ENCODE assay signal across 38 cellular contexts in the genomic region with DNA sequence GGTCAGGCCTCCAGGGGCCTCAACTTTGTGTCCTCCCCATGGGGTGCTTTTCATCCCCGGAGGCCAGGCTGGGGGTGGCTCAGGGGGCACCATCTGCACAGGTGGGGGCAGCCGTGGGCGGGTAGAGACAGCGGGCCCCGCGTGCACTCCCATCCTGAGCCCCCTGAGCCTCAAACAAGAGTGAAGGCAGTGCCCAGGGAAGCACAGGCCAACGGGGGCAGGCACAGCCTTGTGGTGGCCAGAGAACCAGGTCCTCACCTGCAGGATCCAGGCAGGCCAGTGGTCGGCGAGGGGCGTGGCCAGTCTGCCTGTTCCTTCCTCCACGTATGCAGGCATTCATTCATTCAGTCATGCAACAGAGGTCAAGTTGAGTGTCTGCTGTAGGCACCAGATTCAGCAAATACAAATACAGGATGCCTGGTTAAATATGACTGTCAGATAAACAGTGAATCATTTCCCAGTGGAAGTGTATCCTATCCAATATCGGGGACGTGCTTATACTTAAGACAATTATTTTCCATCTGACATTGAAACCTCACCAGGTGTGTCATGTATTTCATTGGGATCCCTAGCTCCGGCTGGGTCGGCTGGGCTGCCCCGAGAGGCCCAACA. TPM values are rescaled to one million over a fixed set of nuclear protein-coding genes. Genes with fewer than 3 reads are reported as not detected.
"Had no signal": no experiment of that assay in that cellular context is flagged by ENCODE, and none has a peak within 500 bp of the region (broad histone marks: within the 10 kb centered on the region; RNA-seq: fewer than 3 reads in every experiment).

No MANE protein-coding gene starts in this region.

- DNase-seq: activated CD4-positive, alpha-beta T cell treated with anti-CD3 and anti-CD28 coated beads for 48 hours; activated CD4-positive, alpha-beta T cell treated with anti-CD3 and anti-CD28 coated beads, Interleukin-2, amount 50 U/mL, for 48 hours; activated CD8-positive, alpha-beta memory T cell treated with anti-CD3 and anti-CD28 coated beads, Interleukin-2, amount 50 U/mL, for 4 hours; activated effector memory CD4-positive, alpha-beta T cell treated with anti-CD3 and anti-CD28 coated beads, Interleukin-2, amount 50 U/mL, for 16 hours; activated naive CD4-positive, alpha-beta T cell treated with anti-CD3 and anti-CD28 coated beads for 36 hours; activated naive CD8-positive, alpha-beta T cell treated with anti-CD3 and anti-CD28 coated beads, Interleukin-2, amount 10 ng/mL, durations not matched to agents 7 days and 5 days; activated T-cell treated with anti-CD3 and anti-CD28 coated beads, Interleukin-2, amount 50 U/mL, for 1 hour; caudate nucleus; cortex of kidney; endodermal cell; foreskin melanocyte; glutamatergic neuron; islet precursor cell; left ventricle myocardium inferior; mucosa of descending colon; stimulated activated CD4-positive, alpha-beta T cell treated with anti-CD3 and anti-CD28 coated beads, Interleukin-2, amount 100 ng/mL, for 24 hours; stimulated activated naive B cell treated with anti-CD40 and anti-IgM and Interleukin-4, amounts not matched to agents 10 μg/mL and 1 μg/mL and 100 μg/mL, for 72 hours; stomach; thyroid gland had no signal

- H3K9me3 ChIP-seq: ascending aorta, esophagus muscularis mucosa, left ventricle myocardium inferior, mucosa of descending colon, neutrophil, stomach, thyroid gland, upper lobe of left lung, vagina had no signal

- H3K4me1 ChIP-seq: ascending aorta, esophagus muscularis mucosa, left ventricle myocardium inferior, stomach, thyroid gland, upper lobe of left lung, vagina had no signal

- H3K27ac ChIP-seq: ascending aorta, esophagus muscularis mucosa, left ventricle myocardium inferior, neutrophil, skin epidermis, stomach, thyroid gland, upper lobe of left lung, vagina had no signal

- H3K4me1 Mint-ChIP-seq: activated naive CD8-positive, alpha-beta T cell treated with anti-CD3 and anti-CD28 coated beads, Interleukin-2, amount 10 ng/mL, durations not matched to agents 7 days and 5 days; endodermal cell; nephron; stimulated activated naive B cell treated with anti-CD40 and anti-IgM and Interleukin-4, amounts not matched to agents 10 μg/mL and 1 μg/mL and 100 μg/mL, for 72 hours had no signal

- H3K36me3 ChIP-seq: ascending aorta, esophagus muscularis mucosa, left ventricle myocardium inferior, neutrophil, stomach, thyroid gland, upper lobe of left lung, vagina had no signal

- H3K4me3 ChIP-seq: ascending aorta, esophagus muscularis mucosa, left ventricle myocardium inferior, lung, mucosa of descending colon, skin epidermis, stomach, thyroid gland, upper lobe of left lung, vagina had no signal

- H3K9me3 Mint-ChIP-seq: activated naive CD4-positive, alpha-beta T cell treated with anti-CD3 and anti-CD28 coated beads for 36 hours; activated naive CD8-positive, alpha-beta T cell treated with anti-CD3 and anti-CD28 coated beads, Interleukin-2, amount 10 ng/mL, durations not matched to agents 7 days and 5 days; activated T-helper 1 cell treated with anti-CD3 and anti-CD28 coated beads, Interleukin-12 subunit alpha, Interleukin-12 subunit beta, Interleukin-2, Interleukin-4 antibody, amounts not matched to agents 30 ng/mL and 10 ng/mL and 1 ng/mL, durations not matched to agents 14 hours and 24 hours and 36 hours; endodermal cell; nephron; stimulated activated naive B cell treated with anti-CD40 and anti-IgM and Interleukin-4, amounts not matched to agents 10 μg/mL and 1 μg/mL and 100 μg/mL, for 72 hours had no signal

- H3K27ac Mint-ChIP-seq: activated naive CD4-positive, alpha-beta T cell treated with anti-CD3 and anti-CD28 coated beads for 36 hours; activated naive CD8-positive, alpha-beta T cell treated with anti-CD3 and anti-CD28 coated beads, Interleukin-2, amount 10 ng/mL, durations not matched to agents 7 days and 5 days; activated T-helper 1 cell treated with anti-CD3 and anti-CD28 coated beads, Interleukin-12 subunit alpha, Interleukin-12 subunit beta, Interleukin-2, Interleukin-4 antibody, amounts not matched to agents 30 ng/mL and 10 ng/mL and 1 ng/mL, durations not matched to agents 14 hours and 24 hours and 36 hours; endodermal cell; nephron; stimulated activated naive B cell treated with anti-CD40 and anti-IgM and Interleukin-4, amounts not matched to agents 10 μg/mL and 1 μg/mL and 100 μg/mL, for 72 hours had no signal

- ATAC-seq: mucosa of descending colon; sciatic nerve; stimulated activated naive B cell treated with anti-CD40 and anti-IgM and Interleukin-4, amounts not matched to agents 10 μg/mL and 1 μg/mL and 100 μg/mL, for 72 hours had no signal

- H3K4me3 Mint-ChIP-seq: activated naive CD4-positive, alpha-beta T cell treated with anti-CD3 and anti-CD28 coated beads for 36 hours; activated naive CD8-positive, alpha-beta T cell treated with anti-CD3 and anti-CD28 coated beads, Interleukin-2, amount 10 ng/mL, durations not matched to agents 7 days and 5 days; activated T-helper 1 cell treated with anti-CD3 and anti-CD28 coated beads, Interleukin-12 subunit alpha, Interleukin-12 subunit beta, Interleukin-2, Interleukin-4 antibody, amounts not matched to agents 30 ng/mL and 10 ng/mL and 1 ng/mL, durations not matched to agents 14 hours and 24 hours and 36 hours; brain; endodermal cell; nephron; stimulated activated naive B cell treated with anti-CD40 and anti-IgM and Interleukin-4, amounts not matched to agents 10 μg/mL and 1 μg/mL and 100 μg/mL, for 72 hours had no signal

- H3K27me3 Mint-ChIP-seq: activated naive CD8-positive, alpha-beta T cell treated with anti-CD3 and anti-CD28 coated beads, Interleukin-2, amount 10 ng/mL, durations not matched to agents 7 days and 5 days had no signal

- H3K27me3 ChIP-seq: thyroid gland, vagina had no signal

- H3K36me3 Mint-ChIP-seq: activated naive CD8-positive, alpha-beta T cell treated with anti-CD3 and anti-CD28 coated beads, Interleukin-2, amount 10 ng/mL, durations not matched to agents 7 days and 5 days; brain; stimulated activated naive B cell treated with anti-CD40 and anti-IgM and Interleukin-4, amounts not matched to agents 10 μg/mL and 1 μg/mL and 100 μg/mL, for 72 hours had no signal

RNA-seq across cellular contexts. Expression of gene KCNT1, which starts 22.3 kb away (rescaled TPM):
- total RNA-seq: activated CD8-positive, alpha-beta memory T cell treated with anti-CD3 and anti-CD28 coated beads for 36 hours; activated naive CD4-positive, alpha-beta T cell treated with anti-CD3 and anti-CD28 coated beads for 36 hours; activated naive CD8-positive, alpha-beta T cell treated with anti-CD3 and anti-CD28 coated beads, Interleukin-2, amount 10 ng/mL, durations not matched to agents 7 days and 5 days; activated T-helper 1 cell treated with anti-CD3 and anti-CD28 coated beads, Interleukin-12 subunit alpha, Interleukin-12 subunit beta, Interleukin-2, Interleukin-4 antibody, amounts not matched to agents 30 ng/mL and 10 ng/mL and 1 ng/mL, durations not matched to agents 14 hours and 24 hours and 36 hours; ascending aorta; chondrocyte; osteocyte; renal cortical epithelial cell; T-helper 1 cell treated with Interleukin-12 subunit alpha and Interleukin-12 subunit beta and Interleukin-4 antibody, amounts not matched to agents 30 ng/mL and 1 ng/mL, for 36 hours; vagina had no signal

RNA-seq across cellular contexts. Expression of gene SOHLH1, which starts 25.0 kb away (rescaled TPM):
- total RNA-seq: activated CD8-positive, alpha-beta memory T cell treated with anti-CD3 and anti-CD28 coated beads for 36 hours; activated naive CD4-positive, alpha-beta T cell treated with anti-CD3 and anti-CD28 coated beads for 36 hours; activated naive CD8-positive, alpha-beta T cell treated with anti-CD3 and anti-CD28 coated beads, Interleukin-2, amount 10 ng/mL, durations not matched to agents 7 days and 5 days; activated T-helper 1 cell treated with anti-CD3 and anti-CD28 coated beads, Interleukin-12 subunit alpha, Interleukin-12 subunit beta, Interleukin-2, Interleukin-4 antibody, amounts not matched to agents 30 ng/mL and 10 ng/mL and 1 ng/mL, durations not matched to agents 14 hours and 24 hours and 36 hours; ascending aorta; chondrocyte; endodermal cell; esophagus muscularis mucosa; left ventricle myocardium inferior; lung; mesenteric fat pad; mucosa of descending colon; myocyte; osteocyte; posterior vena cava; renal cortical epithelial cell; sciatic nerve; stomach; T-helper 1 cell treated with Interleukin-12 subunit alpha and Interleukin-12 subunit beta and Interleukin-4 antibody, amounts not matched to agents 30 ng/mL and 1 ng/mL, for 36 hours; thyroid gland; upper lobe of left lung; vagina had no signal
